10 cellular contexts compared by ENCODE assay signal in genomic region chr2:221518201-221518936, GRCh38. TPM values are rescaled to one million over a fixed set of nuclear protein-coding genes. Genes with fewer than 3 reads are reported as not detected.
DNase-seq lines count a peak whose midpoint lies in the region; ATAC-seq and TF ChIP-seq lines count a peak whose summit lies in the region.
"Had no signal": no experiment of that assay in that cellular context is flagged by ENCODE, and none has a peak within 500 bp of the region (broad histone marks: within the 10 kb centered on the region; RNA-seq: fewer than 3 reads in every experiment).

No MANE protein-coding gene starts in this region.

- DNase-seq in HCEC 1CT (peak; percentile 54), NCI-H69 (lab: John Stamatoyannopoulos, UW) (peak; percentile 13), fibroblast of villous mesenchyme (ENCODE audit: low read depth) (peak; percentile 11), MG63 (no peak), HK-2 (ENCODE audit: unreplicated experiment) (no peak), H9 (no peak)

- H3K56ac ChIP-seq in H9 (ENCODE audit: insufficient read length, low read depth, low read length) = no peak overlapping the region

- H2BK5ac ChIP-seq in H9 (ENCODE audit: insufficient read length, low read length) = no peak overlapping the region

- H2BK120ac ChIP-seq in H9 (ENCODE audit: low read depth, low read length, poor library complexity, severe bottlenecking) = no peak overlapping the region

- no peak overlapping the region for H2BK20ac ChIP-seq in H9 (ENCODE audit: low read depth, low read length, poor library complexity, severe bottlenecking)

- no peak overlapping the region for H3K23ac ChIP-seq in H9 (ENCODE audit: insufficient read length, low read depth, low read length)

- H3K4me2 ChIP-seq in H9 (ENCODE audit: insufficient read depth, insufficient read length, low read length) = no peak overlapping the region

- H3K27ac Mint-ChIP-seq in H9 = no peak overlapping the region
- H3K27ac Mint-ChIP-seq: stimulated activated naive CD8-positive, alpha-beta T cell treated with anti-CD3 and anti-CD28 coated beads, Interleukin-15, Interleukin-2, amounts not matched to agents 100 ng/mL and 50 ng/mL, for 24 hours had no signal

- H3K18ac ChIP-seq in H9 (ENCODE audit: insufficient read length, low read depth, low read length) = no peak overlapping the region

- H3K27me3 Mint-ChIP-seq in H9 (ENCODE audit: low read depth) = no peaks in the 10 kb centered on the region
- H3K27me3 Mint-ChIP-seq: stimulated activated naive CD8-positive, alpha-beta T cell treated with anti-CD3 and anti-CD28 coated beads, Interleukin-15, Interleukin-2, amounts not matched to agents 100 ng/mL and 50 ng/mL, for 24 hours had no signal

- no peak overlapping the region for H4K8ac ChIP-seq in H9 (replicated peaks; ENCODE audit: insufficient read length, low read depth, low read length)

- no peaks in the 10 kb centered on the region for H3K36me3 ChIP-seq in MG63

- no peak overlapping the region for H2AFZ ChIP-seq in H9 (ENCODE audit: low read length)

- H3K4me1 ChIP-seq in H9 (ENCODE audit: insufficient read depth, low read length) = peaks cover under 1% of the 10 kb centered on the region; the same call in 1 of the 2 replicates

- no peak overlapping the region for H3K14ac ChIP-seq in H9 (ENCODE audit: insufficient read depth, low read length)

- H3K4ac ChIP-seq in H9 (ENCODE audit: low read depth, low read length) = no peak overlapping the region

- H2BK15ac ChIP-seq in H9 (ENCODE audit: low read depth, low read length) = no peak overlapping the region

- H4K20me1 ChIP-seq in H9 (ENCODE audit: control insufficient read depth, insufficient read depth, insufficient read length) = no peaks in the 10 kb centered on the region

- H4K5ac ChIP-seq in H9 (ENCODE audit: insufficient read length, low read depth, low read length) = no peak overlapping the region

- no peak overlapping the region for H4K91ac ChIP-seq in H9 (ENCODE audit: insufficient read length, low read depth, low read length)

- H3K79me1 ChIP-seq in H9 (ENCODE audit: insufficient read depth, low read depth, low read length, poor library complexity, severe bottlenecking) = no peaks in the 10 kb centered on the region

- H3K9me3 ChIP-seq in MG63 (no peaks in the 10 kb centered on the region), H9 (ENCODE audit: control insufficient read depth, low read depth, low read length) (no peaks in the 10 kb centered on the region)

- H3K4me3 Mint-ChIP-seq in H9 = no peak overlapping the region
- H3K4me3 Mint-ChIP-seq: stimulated activated naive CD8-positive, alpha-beta T cell treated with anti-CD3 and anti-CD28 coated beads, Interleukin-15, Interleukin-2, amounts not matched to agents 100 ng/mL and 50 ng/mL, for 24 hours had no signal

- H2BK12ac ChIP-seq in H9 (ENCODE audit: insufficient read length, low read depth, low read length) = no peak overlapping the region

- no peaks in the 10 kb centered on the region for H3K79me2 ChIP-seq in H9 (ENCODE audit: insufficient read depth, low read length)

- H3K4me1 Mint-ChIP-seq in H9 = peaks cover 21 to 32% of the 10 kb centered on the region in 2 experiments

- no CpG with 5 or more reads among the region's 7 CpGs for WGBS in H9 (ENCODE audit: extremely low coverage, insufficient read length, low lambda C conversion rate)

- no peak overlapping the region for H3K27ac ChIP-seq in H9 (ENCODE audit: insufficient read length, low read depth, low read length)

- TF ChIP-seq CTCF in fibroblast of villous mesenchyme (IDR thresholded peaks at IDR 0.05; ENCODE audit: insufficient read depth, low read depth, low read length) (no peak), H9 (conservative IDR thresholded peaks at IDR 0.05) (no peak)

- no peaks in the 10 kb centered on the region for H3K36me3 Mint-ChIP-seq in H9 (ENCODE audit: insufficient read depth in 1 of 3, low read depth in 3 of 3)

- peak; percentile 28 for ATAC-seq in GM18868 (IDR thresholded peaks at IDR 0.05; ENCODE audit: unreplicated experiment)
- ATAC-seq in SK-N-SH treated with all-trans-retinoic acid at 6 μM for 48 hours = no peak
- ATAC-seq: Panc1 had no signal

- H3K4me3 ChIP-seq in fibroblast of villous mesenchyme (ENCODE audit: low read depth, low read length) (no peak overlapping the region), MG63 (no peak overlapping the region)

- no peaks in the 10 kb centered on the region for H3K9me3 Mint-ChIP-seq in H9
- H3K9me3 Mint-ChIP-seq: stimulated activated naive CD8-positive, alpha-beta T cell treated with anti-CD3 and anti-CD28 coated beads, Interleukin-15, Interleukin-2, amounts not matched to agents 100 ng/mL and 50 ng/mL, for 24 hours had no signal

- H3K9ac ChIP-seq in H9 (ENCODE audit: extremely low read depth, insufficient read length, low read length) = no peak overlapping the region

- no peak overlapping the region for H3T11ph ChIP-seq in H9 (ENCODE audit: low read length)

- H2AK5ac ChIP-seq in H9 (ENCODE audit: insufficient read length, low read length) = no peak overlapping the region

- no peaks in the 10 kb centered on the region for H3K23me2 ChIP-seq in H9 (ENCODE audit: insufficient read length, low read depth, low read length, poor library complexity, severe bottlenecking)

- H3K27me3 ChIP-seq in MG63 = no peaks in the 10 kb centered on the region
- H3K27me3 ChIP-seq in H9 (ENCODE audit: insufficient read depth, low read length) = no peaks in the 10 kb centered on the region

TF ChIP-seq in SK-N-SH treated with all-trans-retinoic acid at 6 μM for 48 hours, 23 proteins besides CTCF, POLR2A, EP300 and RAD21:
- TF ChIP-seq ZC3H10 (CRISPR knock-in tag; IDR thresholded peaks at IDR 0.05) (no peak), ZNF70 (CRISPR knock-in tag; IDR thresholded peaks at IDR 0.05) (no peak)
TF ChIP-seq in SK-N-SH treated with all-trans-retinoic acid at 6 μM for 48 hours: peak in this region for 0.

RNA-seq across cellular contexts. Expression of gene EPHA4, which starts 53.7 kb away (rescaled TPM):
- total RNA-seq in fibroblast of villous mesenchyme (1.9 and 17.3 TPM in 2 replicates), H9 (2021) (20.6 and 25.1 TPM in 2 replicates)
- 3.8 and 5.4 TPM in 2 replicates for total RNA-seq in MG63 (2014; rRNA removed; shearing (Covaris generic); ENCODE audit: low replicate concordance)

Comparison
In these comparisons a context has a peak if more than half of its experiments do, and no peak if none do; other contexts are left out.
1. DNase-seq: peak in HCEC 1CT (single experiment), NCI-H69 (single experiment) and fibroblast of villous mesenchyme (single experiment); none in MG63 (single experiment), HK-2 (single experiment) and H9 (single experiment).